ENCODE assay signal across 15 cellular contexts in genomic region chr12:32285484-32285883, GRCh38.
"Had no signal": no experiment of that assay in that cellular context is flagged by ENCODE, and none has a peak within 500 bp of the region (broad histone marks: within the 10 kb centered on the region; RNA-seq: fewer than 3 reads in every experiment).

No MANE protein-coding gene starts in this region.

- H3K9me3 ChIP-seq: left ventricle myocardium inferior, ovary, thoracic aorta had no signal

- FAIRE-seq: keratinocyte had no signal

- H3K4me3 ChIP-seq: left ventricle myocardium inferior, ovary, thoracic aorta had no signal

- H3K9me3 Mint-ChIP-seq: activated T-helper 1 cell treated with anti-CD3 and anti-CD28 coated beads, Interleukin-12 subunit alpha, Interleukin-12 subunit beta, Interleukin-2, Interleukin-4 antibody, amounts not matched to agents 30 ng/mL and 10 ng/mL and 1 ng/mL, durations not matched to agents 14 hours and 24 hours and 36 hours; memory B cell; natural killer cell treated with Interleukin-12 subunit alpha and Interleukin-12 subunit beta and Interleukin-15 and Interleukin-18, amount 100 ng/mL, for 72 hours had no signal

- ATAC-seq: activated CD4-positive, CD25-positive, alpha-beta regulatory T cell treated with anti-CD3 and anti-CD28 coated beads, Interleukin-2, amount 50 U/mL, for 24 hours; natural killer cell treated with Interleukin-12 subunit alpha and Interleukin-12 subunit beta and Interleukin-15 and Interleukin-18, amount 100 ng/mL, for 72 hours had no signal

- H3K27ac ChIP-seq: left ventricle myocardium inferior, ovary, thoracic aorta had no signal

- H3K4me1 ChIP-seq: left ventricle myocardium inferior had no signal

- H3K27ac Mint-ChIP-seq: activated T-helper 1 cell treated with anti-CD3 and anti-CD28 coated beads, Interleukin-12 subunit alpha, Interleukin-12 subunit beta, Interleukin-2, Interleukin-4 antibody, amounts not matched to agents 30 ng/mL and 10 ng/mL and 1 ng/mL, durations not matched to agents 14 hours and 24 hours and 36 hours; memory B cell; natural killer cell treated with Interleukin-12 subunit alpha and Interleukin-12 subunit beta and Interleukin-15 and Interleukin-18, amount 100 ng/mL, for 72 hours had no signal

- H3K4me3 Mint-ChIP-seq: activated T-helper 1 cell treated with anti-CD3 and anti-CD28 coated beads, Interleukin-12 subunit alpha, Interleukin-12 subunit beta, Interleukin-2, Interleukin-4 antibody, amounts not matched to agents 30 ng/mL and 10 ng/mL and 1 ng/mL, durations not matched to agents 14 hours and 24 hours and 36 hours; memory B cell; natural killer cell treated with Interleukin-12 subunit alpha and Interleukin-12 subunit beta and Interleukin-15 and Interleukin-18, amount 100 ng/mL, for 72 hours had no signal

- DNase-seq: activated CD4-positive, alpha-beta T cell treated with anti-CD3 and anti-CD28 coated beads, Interleukin-2, amount 50 U/mL, for 1 hour; activated naive CD4-positive, alpha-beta T cell; anterior cingulate cortex; effector memory CD4-positive, alpha-beta T cell; foreskin melanocyte; left ventricle myocardium inferior; ovary; stimulated activated CD4-positive, alpha-beta T cell treated with anti-CD3 and anti-CD28 coated beads, Interleukin-12 subunit alpha, Interleukin-12 subunit beta, amount 100 ng/mL, for 4 hours; stimulated activated CD4-positive, alpha-beta T cell treated with anti-CD3 and anti-CD28 coated beads, Interleukin-2, amount 100 ng/mL, for 24 hours had no signal

- H3K27me3 Mint-ChIP-seq: memory B cell; natural killer cell treated with Interleukin-12 subunit alpha and Interleukin-12 subunit beta and Interleukin-15 and Interleukin-18, amount 100 ng/mL, for 72 hours had no signal

- H3K36me3 ChIP-seq: left ventricle myocardium inferior, ovary, thoracic aorta had no signal

- H3K36me3 Mint-ChIP-seq: natural killer cell treated with Interleukin-12 subunit alpha and Interleukin-12 subunit beta and Interleukin-15 and Interleukin-18, amount 100 ng/mL, for 72 hours had no signal

- H3K27me3 ChIP-seq: ovary had no signal
